In genomic region chr1:241950390-241950789, GRCh38 we compare ENCODE assay signal across 23 cellular contexts. TPM values are rescaled to one million over a fixed set of nuclear protein-coding genes. Genes with fewer than 3 reads are reported as not detected.
DNase-seq lines count a peak whose midpoint lies in the region; ATAC-seq and TF ChIP-seq lines count a peak whose summit lies in the region.
"Had no signal": no experiment of that assay in that cellular context is flagged by ENCODE, and none has a peak within 500 bp of the region (broad histone marks: within the 10 kb centered on the region; RNA-seq: fewer than 3 reads in every experiment).

No MANE protein-coding gene starts in this region.

- H3K27ac Mint-ChIP-seq in stimulated activated memory B cell treated with anti-CD40 and anti-IgM and Interleukin-4, amounts not matched to agents 10 μg/mL and 1 μg/mL and 100 μg/mL, for 72 hours, result no peak overlapping the region
- H3K27ac Mint-ChIP-seq: activated naive CD8-positive, alpha-beta T cell treated with anti-CD3 and anti-CD28 coated beads, Interleukin-2, amount 50 U/mL, for 24 hours; activated T-helper 2 cell treated with anti-CD3 and anti-CD28 coated beads, Interferon-gamma antibody, Interleukin-2, Interleukin-4, amounts not matched to agents 10 μg/mL and 5 μg/mL and 100 μg/mL, durations not matched to agents 14 hours and 24 hours and 36 hours; natural killer cell treated with Interleukin-12 subunit alpha and Interleukin-12 subunit beta and Interleukin-15 and Interleukin-18, amount 100 ng/mL, for 72 hours had no signal

- CTCF ChIA-PET in RWPE1 (lab: Yijun Ruan, JAX), result interaction anchor here (0.5 kb wide), 2 partner anchors 53 to 379 kb away, joined by 3 to 6 read pairs; no protein-coding TSS in a partner anchor

- no peak overlapping the region for H3K27ac ChIP-seq in RWPE1
- H3K27ac ChIP-seq: esophagus squamous epithelium, SJSA1 had no signal

- no peaks in the 10 kb centered on the region for H3K9me3 Mint-ChIP-seq in stimulated activated memory B cell treated with anti-CD40 and anti-IgM and Interleukin-4, amounts not matched to agents 10 μg/mL and 1 μg/mL and 100 μg/mL, for 72 hours
- H3K9me3 Mint-ChIP-seq: activated naive CD8-positive, alpha-beta T cell treated with anti-CD3 and anti-CD28 coated beads, Interleukin-2, amount 50 U/mL, for 24 hours; activated T-helper 2 cell treated with anti-CD3 and anti-CD28 coated beads, Interferon-gamma antibody, Interleukin-2, Interleukin-4, amounts not matched to agents 10 μg/mL and 5 μg/mL and 100 μg/mL, durations not matched to agents 14 hours and 24 hours and 36 hours; natural killer cell treated with Interleukin-12 subunit alpha and Interleukin-12 subunit beta and Interleukin-15 and Interleukin-18, amount 100 ng/mL, for 72 hours had no signal

- H3K27me3 Mint-ChIP-seq in stimulated activated memory B cell treated with anti-CD40 and anti-IgM and Interleukin-4, amounts not matched to agents 10 μg/mL and 1 μg/mL and 100 μg/mL, for 72 hours, result peaks cover 9% of the 10 kb centered on the region
- H3K27me3 Mint-ChIP-seq: natural killer cell treated with Interleukin-12 subunit alpha and Interleukin-12 subunit beta and Interleukin-15 and Interleukin-18, amount 100 ng/mL, for 72 hours had no signal

- H3K36me3 Mint-ChIP-seq in stimulated activated memory B cell treated with anti-CD40 and anti-IgM and Interleukin-4, amounts not matched to agents 10 μg/mL and 1 μg/mL and 100 μg/mL, for 72 hours, result no peaks in the 10 kb centered on the region
- H3K36me3 Mint-ChIP-seq: natural killer cell treated with Interleukin-12 subunit alpha and Interleukin-12 subunit beta and Interleukin-15 and Interleukin-18, amount 100 ng/mL, for 72 hours had no signal

- no peaks in the 10 kb centered on the region for H3K4me1 Mint-ChIP-seq in stimulated activated memory B cell treated with anti-CD40 and anti-IgM and Interleukin-4, amounts not matched to agents 10 μg/mL and 1 μg/mL and 100 μg/mL, for 72 hours
- H3K4me1 Mint-ChIP-seq: activated naive CD8-positive, alpha-beta T cell treated with anti-CD3 and anti-CD28 coated beads, Interleukin-2, amount 50 U/mL, for 24 hours had no signal

- POLR2A ChIA-PET in RWPE1 (lab: Yijun Ruan, JAX; ENCODE audit: low non-redundant PET), result interaction anchor here (0.6 kb wide), 1 partner anchor 12 kb away, joined by 4 read pairs; no protein-coding TSS in a partner anchor

- ATAC-seq in esophagus mucosa, result peak; percentile 91
- ATAC-seq in HG03108 (IDR thresholded peaks at IDR 0.05; ENCODE audit: unreplicated experiment), result no peak
- ATAC-seq in stimulated activated memory B cell treated with anti-CD40 and anti-IgM and Interleukin-4, amounts not matched to agents 10 μg/mL and 1 μg/mL and 100 μg/mL, for 72 hours, result no peak
- ATAC-seq: activated naive CD8-positive, alpha-beta T cell treated with anti-CD3 and anti-CD28 coated beads, Interleukin-2, amount 50 U/mL, for 24 hours; HCT116; natural killer cell treated with Interleukin-12 subunit alpha and Interleukin-12 subunit beta and Interleukin-15 and Interleukin-18, amount 100 ng/mL, for 72 hours had no signal

- H3K4me3 Mint-ChIP-seq in stimulated activated memory B cell treated with anti-CD40 and anti-IgM and Interleukin-4, amounts not matched to agents 10 μg/mL and 1 μg/mL and 100 μg/mL, for 72 hours, result no peak overlapping the region
- H3K4me3 Mint-ChIP-seq: activated naive CD8-positive, alpha-beta T cell treated with anti-CD3 and anti-CD28 coated beads, Interleukin-2, amount 50 U/mL, for 24 hours; natural killer cell treated with Interleukin-12 subunit alpha and Interleukin-12 subunit beta and Interleukin-15 and Interleukin-18, amount 100 ng/mL, for 72 hours had no signal

- DNase-seq in ELR (ENCODE audit: low read depth) (peak; percentile 56), RWPE1 (ENCODE audit: low spot score) (peak; percentile 70), stromal cell of bone marrow (ENCODE audit: low read depth) (peak; percentile 86), NOMO-1 treated with DMSO at 0.1 percent for 48 hours (lab: John Stamatoyannopoulos, UW; ENCODE audit: unreplicated experiment) (no peak)
- DNase-seq: activated CD4-positive, CD25-positive, alpha-beta regulatory T cell treated with anti-CD3 and anti-CD28 coated beads, Interleukin-2, amount 50 U/mL, for 72 hours; activated naive CD8-positive, alpha-beta T cell treated with anti-CD3 and anti-CD28 coated beads, Interleukin-2, amount 50 U/mL, for 24 hours; DMS53; esophagus squamous epithelium; hippocampal formation; kidney; NCI-H1105; NCI-H2107; NCI-H526 treated with DMSO at 0.1 percent for 48 hours had no signal

- TF ChIP-seq CTCF in RWPE1 (conservative IDR thresholded peaks at IDR 0.05; ENCODE audit: low read depth), result no peak

RNA-seq across cellular contexts. Expression of gene BECN2, which starts 7.2 kb away (rescaled TPM):
- not detected for total RNA-seq in esophagus mucosa
- total RNA-seq: activated T-helper 2 cell treated with anti-CD3 and anti-CD28 coated beads, Interferon-gamma antibody, Interleukin-2, Interleukin-4, amounts not matched to agents 10 μg/mL and 5 μg/mL and 100 μg/mL, durations not matched to agents 14 hours and 24 hours and 36 hours; cardiac septum; esophagus squamous epithelium; kidney; natural killer cell treated with Interleukin-12 subunit alpha and Interleukin-12 subunit beta and Interleukin-15 and Interleukin-18, amount 100 ng/mL, for 72 hours; OCI-LY7; SJSA1; temporal lobe had no signal

RNA-seq across cellular contexts. Expression of gene MAP1LC3C, which starts 48.5 kb away (rescaled TPM):
- total RNA-seq in esophagus mucosa, result not detected
- total RNA-seq: activated T-helper 2 cell treated with anti-CD3 and anti-CD28 coated beads, Interferon-gamma antibody, Interleukin-2, Interleukin-4, amounts not matched to agents 10 μg/mL and 5 μg/mL and 100 μg/mL, durations not matched to agents 14 hours and 24 hours and 36 hours; natural killer cell treated with Interleukin-12 subunit alpha and Interleukin-12 subunit beta and Interleukin-15 and Interleukin-18, amount 100 ng/mL, for 72 hours; OCI-LY7; SJSA1 had no signal
